Comparison of ENCODE assay signal across 8 cellular contexts in genomic region chr7:100434297-100435144, GRCh38. TPM values are rescaled to one million over a fixed set of nuclear protein-coding genes. Genes with fewer than 3 reads are reported as not detected.
A peak's percentile ranks its signal among the peaks of the same experiment; 100 is the strongest.
DNase-seq lines count a peak whose midpoint lies in the region; ATAC-seq, FAIRE-seq and TF ChIP-seq lines count a peak whose summit lies in the region.

No MANE protein-coding gene starts in this region.

- H3K4me3 ChIP-seq in A549 = peak overlapping the region; percentile 91
- H3K4me3 ChIP-seq in HFF-Myc (replicated peaks; ENCODE audit: low read depth, low read length) = peak overlapping the region; percentile 78
- peak overlapping the region; percentile 84 for H3K4me3 ChIP-seq in astrocyte of the spinal cord (ENCODE audit: low read depth, low read length)
- peak overlapping the region; percentile 66 for H3K4me3 ChIP-seq in mesendoderm (ENCODE audit: low read length)

- no peak overlapping the region for H2BK120ac ChIP-seq in mesendoderm (ENCODE audit: low read depth, low read length)

- peaks cover 30% of the 10 kb centered on the region for H3K79me1 ChIP-seq in mesendoderm (ENCODE audit: low read length)

- H3K27me3 ChIP-seq in mesendoderm (ENCODE audit: insufficient read depth, low read length, poor library complexity) = no peaks in the 10 kb centered on the region

- H3K27ac ChIP-seq in A549 (peak overlapping the region in 1 of 2 experiments; percentile 96; a peak in 4 of 6 replicates), mesendoderm (ENCODE audit: low read depth, low read length) (no peak overlapping the region)

- H3K18ac ChIP-seq in mesendoderm (ENCODE audit: low read length) = no peak overlapping the region

- no peak overlapping the region for H4K5ac ChIP-seq in mesendoderm (ENCODE audit: low read length)

- no peak overlapping the region for H4K8ac ChIP-seq in mesendoderm (ENCODE audit: low read depth, low read length)

- H3K36me3 ChIP-seq in mesendoderm (ENCODE audit: control insufficient read depth, insufficient read depth, low read length) = peaks cover 5% of the 10 kb centered on the region

- TF ChIP-seq EP300 in A549 (IDR thresholded peaks at IDR 0.05) = no peak

- H3K23ac ChIP-seq in mesendoderm (ENCODE audit: low read length) = no peak overlapping the region

- H3K4me2 ChIP-seq in A549 (peak overlapping the region; percentile 90), mesendoderm (ENCODE audit: low read length) (peak overlapping the region; percentile 83)

- H2BK15ac ChIP-seq in mesendoderm (replicated peaks; ENCODE audit: low read depth) = no peak overlapping the region

- TF ChIP-seq CTCF in A549 (IDR thresholded peaks at IDR 0.05) (no peak), HFF-Myc (IDR thresholded peaks at IDR 0.05; ENCODE audit: low read depth, low read length, missing control alignments) (no peak), astrocyte of the spinal cord (IDR thresholded peaks at IDR 0.05; ENCODE audit: low read depth, low read length) (no peak)

- WGBS in A549 (ENCODE audit: missing lambda C conversion rate) = 83% methylated on average over 22 of the region's 22 CpGs
- no CpG with 5 or more reads among the region's 22 CpGs for WGBS in mesendoderm (ENCODE audit: extremely low coverage, insufficient coverage, low lambda C conversion rate)

- no peak for FAIRE-seq in A549 (lab: Jason Lieb, UNC)

- CTCF ChIA-PET in A549 (lab: Yijun Ruan, JAX) = interaction anchor here (1.0 to 3.0 kb wide), 4 partner anchors 16 to 48 kb away, joined by 3 to 14 read pairs (median 4); no protein-coding TSS in a partner anchor

- POLR2A ChIA-PET in A549 (lab: Yijun Ruan, JAX) = no interaction called here

- no peak for TF ChIP-seq POLR2A in A549 (IDR thresholded peaks at IDR 0.05; ENCODE audit: low read length)

- H2AK5ac ChIP-seq in mesendoderm (ENCODE audit: low read length) = no peak overlapping the region

- TF ChIP-seq RAD21 in A549 (conservative IDR thresholded peaks at IDR 0.05 in 1 of 2, IDR thresholded peaks at IDR 0.05 in 1 of 2) = no peak

- in situ Hi-C loops in astrocyte of the spinal cord (cut with HindIII; ENCODE audit: low sequenced_read_pairs) = no loop called here

- peak overlapping the region; percentile 86 for H3K9ac ChIP-seq in mesendoderm (ENCODE audit: low read length)

- no peak overlapping the region for H3K4ac ChIP-seq in mesendoderm (ENCODE audit: low read depth, low read length)

- H2BK5ac ChIP-seq in mesendoderm (ENCODE audit: low read length) = no peak overlapping the region

- DNase-seq in A549 (ENCODE audit: low read depth in 1 of 2, low spot score in 1 of 2) (no peak), HFF-Myc (ENCODE audit: extremely low read depth, low read depth) (no peak), astrocyte of the spinal cord (ENCODE audit: low read depth, low spot score) (no peak), mesendoderm (no peak), NCI-H187 treated with DMSO at 0.1 percent for 48 hours (lab: John Stamatoyannopoulos, UW) (no peak), HuH-7.5 (ENCODE audit: low spot score) (no peak)

- ATAC-seq in A549 (no peak), HG03045 (IDR thresholded peaks at IDR 0.05; ENCODE audit: unreplicated experiment) (no peak), HG03457 (IDR thresholded peaks at IDR 0.05; ENCODE audit: unreplicated experiment) (no peak)

- H3K4me1 ChIP-seq in A549 (peaks cover 34% of the 10 kb centered on the region), mesendoderm (ENCODE audit: control insufficient read depth, low read depth, low read length) (peaks cover 12% of the 10 kb centered on the region)

- H3K79me2 ChIP-seq in mesendoderm (ENCODE audit: control insufficient read depth, insufficient read depth, low read length) = peaks cover 48% of the 10 kb centered on the region

- no peaks in the 10 kb centered on the region for H3K9me3 ChIP-seq in A549

- H3K56ac ChIP-seq in mesendoderm (ENCODE audit: low read length) = peak overlapping the region; percentile 45

TF ChIP-seq in A549, 52 proteins besides CTCF, POLR2A, EP300 and RAD21:
- TF ChIP-seq CHD4 (IDR thresholded peaks at IDR 0.05; ENCODE audit: borderline replicate concordance) = no peak

RNA-seq across cellular contexts. Expression of gene PPP1R35, which starts 1.8 kb away (rescaled TPM):
- polyA plus RNA-seq in A549 (2011; rRNA removed) (15.2 and 15.7 TPM in 2 replicates), A549 (2017; fragmentation: RNase III; extraction: RNeasy Plus Mini Kit Qiagen cat#74134 plus additional on column Dnase treatment) (29.9 to 33.0 TPM (median 31.6 TPM) in 3 replicates)
- polyA plus RNA-seq in A549 (2012; cell fraction: cytosol; rRNA removed) = 66.3 and 69.9 TPM in 2 replicates
- polyA plus RNA-seq in A549 (2012; cell fraction: nucleus; rRNA removed) = 103 and 122 TPM in 2 replicates
- polyA minus RNA-seq in A549 (2011; rRNA and poly(A)+ RNA removed) = 9.5 and 10.7 TPM in 2 replicates
- 58.9 TPM for polyA plus RNA-seq in mesendoderm (2013, experiment 1 of 2)
- 59.9 TPM for polyA plus RNA-seq in mesendoderm (2013, experiment 2 of 2)

RNA-seq across cellular contexts. Expression of gene MEPCE, which starts 4.9 kb away (rescaled TPM):
- 10.0 and 13.1 TPM in 2 replicates for polyA plus RNA-seq in A549 (2011; rRNA removed)
- 19.7 and 25.3 TPM in 2 replicates for polyA plus RNA-seq in A549 (2012; cell fraction: cytosol; rRNA removed)
- 30.0 and 34.0 TPM in 2 replicates for polyA plus RNA-seq in A549 (2012; cell fraction: nucleus; rRNA removed)
- polyA plus RNA-seq in A549 (2017; fragmentation: RNase III; extraction: RNeasy Plus Mini Kit Qiagen cat#74134 plus additional on column Dnase treatment) = 36.7 to 38.4 TPM (median 38.2 TPM) in 3 replicates
- 22.3 and 25.4 TPM in 2 replicates for polyA minus RNA-seq in A549 (2011; rRNA and poly(A)+ RNA removed)
- 33.8 TPM for polyA plus RNA-seq in mesendoderm (2013, experiment 1 of 2)
- 34.3 TPM for polyA plus RNA-seq in mesendoderm (2013, experiment 2 of 2)

RNA-seq across cellular contexts. Expression of gene ZCWPW1, which starts 6.0 kb away (rescaled TPM):
- 3.5 and 4.2 TPM in 2 replicates for polyA plus RNA-seq in A549 (2011; rRNA removed)
- polyA plus RNA-seq in A549 (2012; cell fraction: cytosol; rRNA removed) = 1.2 and 1.6 TPM in 2 replicates
- polyA plus RNA-seq in A549 (2012; cell fraction: nucleus; rRNA removed) = 1.7 TPM in 2 replicates
- polyA plus RNA-seq in A549 (2017; fragmentation: RNase III; extraction: RNeasy Plus Mini Kit Qiagen cat#74134 plus additional on column Dnase treatment) = 1.9 to 2.5 TPM (median 2.0 TPM) in 3 replicates
- 1.4 and 2.7 TPM in 2 replicates for polyA minus RNA-seq in A549 (2011; rRNA and poly(A)+ RNA removed)
- polyA plus RNA-seq in mesendoderm (2013, experiment 1 of 2) = 1.1 TPM
- polyA plus RNA-seq in mesendoderm (2013, experiment 2 of 2) = 0.95 TPM

RNA-seq across cellular contexts. Expression of gene SPACDR, which starts 29.5 kb away (rescaled TPM):
- 0.17 and 0.40 TPM in 2 replicates for polyA plus RNA-seq in A549 (2011; rRNA removed)
- polyA plus RNA-seq in A549 (2012; cell fraction: cytosol; rRNA removed) = 0.49 and 0.54 TPM in 2 replicates
- 0.62 and 0.92 TPM in 2 replicates for polyA plus RNA-seq in A549 (2012; cell fraction: nucleus; rRNA removed)
- 0.33 to 0.39 TPM (median 0.34 TPM) in 3 replicates for polyA plus RNA-seq in A549 (2017; fragmentation: RNase III; extraction: RNeasy Plus Mini Kit Qiagen cat#74134 plus additional on column Dnase treatment)
- not detected in 2 replicates for polyA minus RNA-seq in A549 (2011; rRNA and poly(A)+ RNA removed)
- polyA plus RNA-seq in mesendoderm (2013, experiment 1 of 2) = 0.10 TPM
- polyA plus RNA-seq in mesendoderm (2013, experiment 2 of 2) = 0.08 TPM

RNA-seq across cellular contexts. Expression of gene TSC22D4, which starts 44.5 kb away (rescaled TPM):
- polyA plus RNA-seq in A549 (2011; rRNA removed) (6.2 and 7.9 TPM in 2 replicates), A549 (2017; fragmentation: RNase III; extraction: RNeasy Plus Mini Kit Qiagen cat#74134 plus additional on column Dnase treatment) (20.7 to 28.9 TPM (median 28.3 TPM) in 3 replicates)
- polyA plus RNA-seq in A549 (2012; cell fraction: cytosol; rRNA removed) = 15.5 and 22.6 TPM in 2 replicates
- 26.1 and 31.1 TPM in 2 replicates for polyA plus RNA-seq in A549 (2012; cell fraction: nucleus; rRNA removed)
- polyA minus RNA-seq in A549 (2011; rRNA and poly(A)+ RNA removed) = 6.5 and 8.2 TPM in 2 replicates
- 15.8 TPM for polyA plus RNA-seq in mesendoderm (2013, experiment 1 of 2)
- 16.1 TPM for polyA plus RNA-seq in mesendoderm (2013, experiment 2 of 2)
